24 cellular contexts compared by ENCODE assay signal in the genomic region with DNA sequence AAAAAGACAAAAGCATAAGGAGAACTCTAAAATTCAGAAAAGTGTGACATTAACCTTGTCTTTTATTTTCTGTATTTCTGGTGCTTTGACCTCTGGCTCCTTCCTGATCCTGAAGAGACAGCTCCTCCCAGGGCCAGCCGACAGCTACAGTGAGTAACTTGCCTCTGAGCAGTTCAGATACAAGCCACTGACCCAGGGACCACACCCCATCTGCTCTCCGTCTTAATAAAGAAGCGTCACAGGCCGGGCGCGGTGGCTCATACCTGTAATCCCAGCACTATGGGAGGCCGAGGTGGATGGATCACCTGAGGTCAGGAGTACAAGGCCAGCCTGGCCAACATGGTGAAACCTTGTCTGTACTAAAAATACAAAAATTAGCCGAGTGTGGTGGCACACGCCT. TPM values are rescaled to one million over a fixed set of nuclear protein-coding genes. Genes with fewer than 3 reads are reported as not detected.
"Had no signal": no experiment of that assay in that cellular context is flagged by ENCODE, and none has a peak within 500 bp of the region (broad histone marks: within the 10 kb centered on the region; RNA-seq: fewer than 3 reads in every experiment).

No MANE protein-coding gene starts in this region.

- H3K9me3 Mint-ChIP-seq: dendritic cell treated with granulocyte-macrophage colony-stimulating factor and Interleukin-4, amounts not matched to agents 40 ng/mL and 50 ng/mL, for 4 days; nephron progenitor cell had no signal

- DNase-seq: activated CD4-positive, alpha-beta T cell treated with anti-CD3 and anti-CD28 coated beads, Interleukin-2, amount 50 U/mL, for 1 hour; activated CD4-positive, CD25-positive, alpha-beta regulatory T cell treated with anti-CD3 and anti-CD28 coated beads, Interleukin-2, amount 50 U/mL, for 72 hours; activated CD8-positive, alpha-beta memory T cell treated with anti-CD3 and anti-CD28 coated beads, Interleukin-2, amount 50 U/mL, for 4 hours; activated effector memory CD4-positive, alpha-beta T cell treated with anti-CD3 and anti-CD28 coated beads, Interleukin-2, amount 50 U/mL, for 16 hours; activated naive CD4-positive, alpha-beta T cell treated with anti-CD3 and anti-CD28 coated beads, Interleukin-2, amount 50 U/mL, for 16 hours; activated T-cell treated with anti-CD3 and anti-CD28 coated beads, Interleukin-2, amount 50 U/mL, for 48 hours; effector CD8-positive, alpha-beta T cell; esophagus squamous epithelium; midbrain; nephron progenitor cell; nucleus accumbens; retina; stimulated activated CD4-positive, alpha-beta T cell treated with anti-CD3 and anti-CD28 coated beads, Interleukin-2, amount 100 ng/mL, for 24 hours; stimulated activated naive CD8-positive, alpha-beta T cell treated with anti-CD3 and anti-CD28 coated beads, Interleukin-15, Interleukin-2, amounts not matched to agents 100 U/mL and 50 U/mL, for 24 hours; substantia nigra; T-helper 1 cell; T-helper 9 cell; tibial artery had no signal

- H3K27ac ChIP-seq: ascending aorta, tibial artery had no signal

- H3K9me3 ChIP-seq: ascending aorta, esophagus squamous epithelium, tibial artery had no signal

- ATAC-seq: stimulated activated naive CD8-positive, alpha-beta T cell treated with anti-CD3 and anti-CD28 coated beads, Interleukin-15, Interleukin-2, amounts not matched to agents 100 U/mL and 50 U/mL, for 24 hours had no signal

- H3K27me3 ChIP-seq: ascending aorta had no signal

- H3K4me1 ChIP-seq: ascending aorta, tibial artery had no signal

- H3K27ac Mint-ChIP-seq: dendritic cell treated with granulocyte-macrophage colony-stimulating factor and Interleukin-4, amounts not matched to agents 40 ng/mL and 50 ng/mL, for 4 days; nephron progenitor cell had no signal

- H3K4me3 Mint-ChIP-seq: dendritic cell treated with granulocyte-macrophage colony-stimulating factor and Interleukin-4, amounts not matched to agents 40 ng/mL and 50 ng/mL, for 4 days; nephron progenitor cell had no signal

RNA-seq across cellular contexts. Expression of gene MLC1, which starts 6.5 kb away (rescaled TPM):
- total RNA-seq: endothelial cell of umbilical vein, lung microvascular endothelial cell, myocyte had no signal
- polyA plus RNA-seq: endothelial cell of umbilical vein had no signal

RNA-seq across cellular contexts. Expression of gene MOV10L1, which starts 11.0 kb away (rescaled TPM):
- total RNA-seq: ascending aorta had no signal

RNA-seq across cellular contexts. Expression of gene TTLL8, which starts 20.7 kb away (rescaled TPM):
- total RNA-seq: ascending aorta, cerebellum, endothelial cell of umbilical vein, esophagus squamous epithelium, lung microvascular endothelial cell, myocyte had no signal
- polyA plus RNA-seq: endothelial cell of umbilical vein had no signal
